ENCODE assay signal across 11 cellular contexts in the genomic region with DNA sequence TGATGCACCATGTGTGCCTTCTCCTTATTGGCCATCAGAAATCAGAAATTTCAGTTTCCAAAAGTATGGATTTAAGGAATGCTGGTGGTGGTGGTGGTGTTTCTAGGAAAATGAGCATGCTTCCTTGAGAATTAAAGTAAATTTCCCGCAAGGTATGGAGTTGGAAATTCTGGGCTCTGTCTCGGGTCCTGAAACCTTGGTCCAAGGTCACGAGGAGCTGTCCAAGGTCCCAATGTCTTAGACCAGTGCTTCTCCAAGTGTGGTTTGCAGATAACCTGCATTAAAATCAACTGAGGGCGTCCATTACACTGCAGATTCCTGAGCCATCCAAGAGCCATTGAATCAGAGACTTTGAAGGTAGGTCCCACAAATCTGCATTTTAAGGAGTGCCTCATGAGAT.
A peak's percentile ranks its signal among the peaks of the same experiment; 100 is the strongest.
DNase-seq lines count a peak whose midpoint lies in the region; ATAC-seq and TF ChIP-seq lines count a peak whose summit lies in the region.
"Had no signal": no experiment of that assay in that cellular context is flagged by ENCODE, and none has a peak within 500 bp of the region (broad histone marks: within the 10 kb centered on the region; RNA-seq: fewer than 3 reads in every experiment).

No MANE protein-coding gene starts in this region.

- H3K36me3 ChIP-seq in endodermal cell (ENCODE audit: control insufficient read depth, insufficient read depth, low read length) (no peaks in the 10 kb centered on the region), stomach (no peaks in the 10 kb centered on the region)
- H3K36me3 ChIP-seq: BLaER1 treated with 17β-estradiol and CSF1 and Interleukin-3, amounts not matched to agents 10 nM and 100 nM had no signal

- DNase-seq in activated naive CD8-positive, alpha-beta T cell treated with anti-CD3 and anti-CD28 coated beads, Interleukin-2, amount 50 U/mL, for 24 hours = peak; percentile 6
- no peak for DNase-seq in activated naive CD8-positive, alpha-beta T cell treated with anti-CD3 and anti-CD28 coated beads for 36 hours
- DNase-seq in RPMI8226 (peak; percentile 32), endodermal cell (peak; percentile 89), stomach (peak; percentile 45), GOT3 (lab: John Stamatoyannopoulos, UW) (no peak)
- DNase-seq: activated T-cell treated with anti-CD3 and anti-CD28 coated beads for 4 hours, NCI-H1930 had no signal

- H3K27ac Mint-ChIP-seq in activated naive CD8-positive, alpha-beta T cell treated with anti-CD3 and anti-CD28 coated beads, Interleukin-2, amount 50 U/mL, for 24 hours = no peak overlapping the region
- no peak overlapping the region for H3K27ac Mint-ChIP-seq in activated naive CD8-positive, alpha-beta T cell treated with anti-CD3 and anti-CD28 coated beads for 36 hours
- no peak overlapping the region for H3K27ac Mint-ChIP-seq in endodermal cell

- H3K4me3 ChIP-seq in endodermal cell (ENCODE audit: low read length) = no peak overlapping the region
- H3K4me3 ChIP-seq in stomach = no peak overlapping the region
- H3K4me3 ChIP-seq: BLaER1 treated with 17β-estradiol and CSF1 and Interleukin-3, amounts not matched to agents 10 nM and 100 nM had no signal

- H3K4me1 Mint-ChIP-seq in activated naive CD8-positive, alpha-beta T cell treated with anti-CD3 and anti-CD28 coated beads, Interleukin-2, amount 50 U/mL, for 24 hours = peaks cover 10% of the 10 kb centered on the region
- H3K4me1 Mint-ChIP-seq in activated naive CD8-positive, alpha-beta T cell treated with anti-CD3 and anti-CD28 coated beads for 36 hours = peaks cover 7% of the 10 kb centered on the region
- H3K4me1 Mint-ChIP-seq in endodermal cell = peaks cover 1% of the 10 kb centered on the region

- H3K9me3 ChIP-seq in endodermal cell (ENCODE audit: control insufficient read depth, low read length) (no peaks in the 10 kb centered on the region), stomach (no peaks in the 10 kb centered on the region)

- no peaks in the 10 kb centered on the region for H3K9me3 Mint-ChIP-seq in activated naive CD8-positive, alpha-beta T cell treated with anti-CD3 and anti-CD28 coated beads, Interleukin-2, amount 50 U/mL, for 24 hours
- no peaks in the 10 kb centered on the region for H3K9me3 Mint-ChIP-seq in activated naive CD8-positive, alpha-beta T cell treated with anti-CD3 and anti-CD28 coated beads for 36 hours
- H3K9me3 Mint-ChIP-seq in endodermal cell = no peaks in the 10 kb centered on the region

- H3K9ac ChIP-seq in endodermal cell (ENCODE audit: extremely low read depth, low read length, poor library complexity, severe bottlenecking) = no peak overlapping the region
- H3K9ac ChIP-seq: BLaER1 treated with 17β-estradiol and CSF1 and Interleukin-3, amounts not matched to agents 10 nM and 100 nM had no signal

- H3K27ac ChIP-seq in endodermal cell (ENCODE audit: low read depth, low read length) (no peak overlapping the region), stomach (no peak overlapping the region)
- H3K27ac ChIP-seq: BLaER1 treated with 17β-estradiol and CSF1 and Interleukin-3, amounts not matched to agents 10 nM and 100 nM had no signal

- no peak for TF ChIP-seq CTCF in endodermal cell (conservative IDR thresholded peaks at IDR 0.05)
- TF ChIP-seq CTCF in stomach (IDR thresholded peaks at IDR 0.05) = no peak

- no peak for ATAC-seq in activated naive CD8-positive, alpha-beta T cell treated with anti-CD3 and anti-CD28 coated beads, Interleukin-2, amount 50 U/mL, for 24 hours
- ATAC-seq in HG02938 (IDR thresholded peaks at IDR 0.05; ENCODE audit: unreplicated experiment) = no peak
- no peak for ATAC-seq in GM21367 (IDR thresholded peaks at IDR 0.05; ENCODE audit: unreplicated experiment)

- H3K27me3 ChIP-seq in endodermal cell (ENCODE audit: control insufficient read depth, insufficient read depth, low read length, poor library complexity, severe bottlenecking) (peaks cover 86% of the 10 kb centered on the region), stomach (peaks cover 0 to 11% (median 0%) of the 10 kb centered on the region in 3 donors)

- H3K4me3 Mint-ChIP-seq in activated naive CD8-positive, alpha-beta T cell treated with anti-CD3 and anti-CD28 coated beads, Interleukin-2, amount 50 U/mL, for 24 hours = no peak overlapping the region
- no peak overlapping the region for H3K4me3 Mint-ChIP-seq in activated naive CD8-positive, alpha-beta T cell treated with anti-CD3 and anti-CD28 coated beads for 36 hours
- H3K4me3 Mint-ChIP-seq in endodermal cell = no peak overlapping the region

- H3K36me3 Mint-ChIP-seq in activated naive CD8-positive, alpha-beta T cell treated with anti-CD3 and anti-CD28 coated beads, Interleukin-2, amount 50 U/mL, for 24 hours (ENCODE audit: low read depth) = no peaks in the 10 kb centered on the region
- no peaks in the 10 kb centered on the region for H3K36me3 Mint-ChIP-seq in activated naive CD8-positive, alpha-beta T cell treated with anti-CD3 and anti-CD28 coated beads for 36 hours
- H3K36me3 Mint-ChIP-seq in endodermal cell (ENCODE audit: low read depth) = no peaks in the 10 kb centered on the region

- no peak for TF ChIP-seq EP300 in stomach (IDR thresholded peaks at IDR 0.05)

- no peak for TF ChIP-seq POLR2A in stomach (IDR thresholded peaks at IDR 0.05)

- intact Hi-C loops in stomach (cut with DNase I; ENCODE audit: low total_unique reads) = no loop called here

- peaks cover 33% of the 10 kb centered on the region for H3K27me3 Mint-ChIP-seq in activated naive CD8-positive, alpha-beta T cell treated with anti-CD3 and anti-CD28 coated beads, Interleukin-2, amount 50 U/mL, for 24 hours
- peaks cover 25% of the 10 kb centered on the region for H3K27me3 Mint-ChIP-seq in activated naive CD8-positive, alpha-beta T cell treated with anti-CD3 and anti-CD28 coated beads for 36 hours
- H3K27me3 Mint-ChIP-seq in endodermal cell (ENCODE audit: insufficient read depth) = peaks cover 81% of the 10 kb centered on the region

- no peaks in the 10 kb centered on the region for H3K4me1 ChIP-seq in endodermal cell (ENCODE audit: control insufficient read depth, insufficient read depth, low read length)
- peaks cover 5 to 14% (median 11%) of the 10 kb centered on the region in 4 donors for H3K4me1 ChIP-seq in stomach

- 13 to 20% methylated on average over 2 to 4 of the region's 4 CpGs for WGBS in endodermal cell (ENCODE audit: insufficient coverage in 1 of 2, insufficient read length in 1 of 2), 2 experiments
- 2 to 12% (median 7%) methylated on average over 4 of the region's 4 CpGs for WGBS in stomach, 5 donors

Comparison
In these comparisons a context has a peak if more than half of its experiments do, and no peak if none do; other contexts are left out.
1. DNase-seq: peak in activated naive CD8-positive, alpha-beta T cell treated with anti-CD3 and anti-CD28 coated beads, Interleukin-2, amount 50 U/mL, for 24 hours (single experiment), RPMI8226 (single experiment), endodermal cell (single experiment) and stomach (single experiment); none in activated naive CD8-positive, alpha-beta T cell treated with anti-CD3 and anti-CD28 coated beads for 36 hours (single experiment) and GOT3 (single experiment).